2 cellular contexts compared by ENCODE assay signal in genomic region chr1:39258925-39259244, GRCh38.
TF ChIP-seq lines count a peak whose summit lies in the region.

No MANE protein-coding gene starts in this region.

TF ChIP-seq in K562, 482 proteins besides CTCF, POLR2A, EP300 and RAD21:
- 0 out of 2 replicates have a peak, but pooled peaks have one; percentile 24 for TF ChIP-seq AFF4 (CRISPR knock-in tag; IDR thresholded peaks at IDR 0.05)
- no peak for TF ChIP-seq ELK3 (CRISPR knock-in tag; IDR thresholded peaks at IDR 0.05)
- TF ChIP-seq MAX (CRISPR knock-in tag; IDR thresholded peaks at IDR 0.05): peak; percentile 31; the same call in 1 of the 2 replicates
- TF ChIP-seq ARID4B (CRISPR knock-in tag; IDR thresholded peaks at IDR 0.05): 0 out of 2 replicates have a peak, but pooled peaks have one; percentile 26
- 0 out of 4 replicates have a peak, but pooled peaks of 1 of the 2 experiments have one; percentile 6 for TF ChIP-seq TEAD1 (CRISPR knock-in tag; IDR thresholded peaks at IDR 0.05)
- 0 out of 2 replicates have a peak, but pooled peaks have one; percentile 1 for TF ChIP-seq PREB (CRISPR knock-in tag; IDR thresholded peaks at IDR 0.05)

TF ChIP-seq in neural cell, 6 proteins besides CTCF, POLR2A, EP300 and RAD21:
- TF ChIP-seq EZH2 (IDR thresholded peaks at IDR 0.05; ENCODE audit: borderline replicate concordance, insufficient read depth, low read length, poor library complexity, severe bottlenecking) (no peak), SMC3 (conservative IDR thresholded peaks at IDR 0.05; ENCODE audit: poor library complexity) (peak; percentile 32)
